8 cellular contexts compared by ENCODE assay signal in genomic region chr19:36849701-36850645, GRCh38. TPM values are rescaled to one million over a fixed set of nuclear protein-coding genes. Genes with fewer than 3 reads are reported as not detected.
DNase-seq lines count a peak whose midpoint lies in the region; ATAC-seq and TF ChIP-seq lines count a peak whose summit lies in the region.

No MANE protein-coding gene starts in this region.

- ATAC-seq in SK-N-SH treated with all-trans-retinoic acid at 6 μM for 48 hours (peak; percentile 98), thoracic aorta (ENCODE audit: insufficient number of reproducible peaks, low FRiP score, low read depth) (peak; percentile 87)
- ATAC-seq in activated naive CD8-positive, alpha-beta T cell treated with anti-CD3 and anti-CD28 coated beads, Interleukin-2, amount 10 ng/mL, durations not matched to agents 7 days and 5 days (ENCODE audit: low read depth), result peak; percentile 87

- POLR2A ChIA-PET in activated naive CD8-positive, alpha-beta T cell treated with anti-CD3 and anti-CD28 coated beads, Interleukin-2, amount 10 ng/mL, durations not matched to agents 7 days and 5 days (lab: Charles Lee), result interaction anchor here (0.6 to 3.8 kb wide), 24 partner anchors 8 to 930 kb away, joined by 3 to 75 read pairs (median 7); partner anchors contain the start of genes ZFP14, ZNF260, ZNF382 and ZNF383

- intact Hi-C loops in head of caudate nucleus (cut with DNase I), result loop anchor here (1.0 to 5.0 kb wide), 3 partner anchors 12 to 77 kb away; partner anchors contain the start of genes ZNF568, ZNF790, ZNF829 and ZNF850

- DNase-seq in GM03348 (ENCODE audit: low spot score) (peak; percentile 94), HCEC 1CT (peak; percentile 91), NAMALWA (ENCODE audit: low spot score) (peak; percentile 95), head of caudate nucleus (peak; percentile 84 to 98 (median 95)), osteocyte (ENCODE audit: extremely low spot score, unreplicated experiment) (peak; percentile 94), thoracic aorta (ENCODE audit: low spot score) (peak; percentile 80)
- DNase-seq in activated naive CD8-positive, alpha-beta T cell treated with anti-CD3 and anti-CD28 coated beads, Interleukin-2, amount 10 ng/mL, durations not matched to agents 7 days and 5 days, result peak; percentile 86

- peaks cover 7% of the 10 kb centered on the region for H3K9me3 ChIP-seq in thoracic aorta

- no peaks in the 10 kb centered on the region for H3K27me3 ChIP-seq in thoracic aorta (replicated peaks; ENCODE audit: insufficient read depth)

- peaks cover 13% of the 10 kb centered on the region for H3K9me3 Mint-ChIP-seq in activated naive CD8-positive, alpha-beta T cell treated with anti-CD3 and anti-CD28 coated beads, Interleukin-2, amount 10 ng/mL, durations not matched to agents 7 days and 5 days
- peaks cover 21% of the 10 kb centered on the region for H3K9me3 Mint-ChIP-seq in osteocyte (ENCODE audit: unreplicated experiment)

- no peak overlapping the region for H3K4me3 Mint-ChIP-seq in activated naive CD8-positive, alpha-beta T cell treated with anti-CD3 and anti-CD28 coated beads, Interleukin-2, amount 10 ng/mL, durations not matched to agents 7 days and 5 days
- no peak overlapping the region for H3K4me3 Mint-ChIP-seq in osteocyte (ENCODE audit: unreplicated experiment)

- H3K27ac ChIP-seq in thoracic aorta, result peak overlapping the region; percentile 65 to 91

- peak overlapping the region; percentile 97 for H3K4me3 ChIP-seq in thoracic aorta

- H3K4me1 ChIP-seq in thoracic aorta (ENCODE audit: control insufficient read depth in 1 of 2, low read depth in 2 of 2), result peaks cover 8 to 18% of the 10 kb centered on the region in 2 donors

- no peaks in the 10 kb centered on the region for H3K27me3 Mint-ChIP-seq in activated naive CD8-positive, alpha-beta T cell treated with anti-CD3 and anti-CD28 coated beads, Interleukin-2, amount 10 ng/mL, durations not matched to agents 7 days and 5 days
- no peaks in the 10 kb centered on the region for H3K27me3 Mint-ChIP-seq in osteocyte (ENCODE audit: unreplicated experiment)

- TF ChIP-seq CTCF in osteocyte (IDR thresholded peaks at IDR 0.05) (no peak), thoracic aorta (IDR thresholded peaks at IDR 0.05) (no peak)

- H3K36me3 ChIP-seq in thoracic aorta, result peaks cover 8% of the 10 kb centered on the region

- peaks cover 6% of the 10 kb centered on the region for H3K4me1 Mint-ChIP-seq in activated naive CD8-positive, alpha-beta T cell treated with anti-CD3 and anti-CD28 coated beads, Interleukin-2, amount 10 ng/mL, durations not matched to agents 7 days and 5 days
- H3K4me1 Mint-ChIP-seq in osteocyte (ENCODE audit: unreplicated experiment), result peaks cover 5% of the 10 kb centered on the region

- peaks cover 52% of the 10 kb centered on the region for H3K36me3 Mint-ChIP-seq in activated naive CD8-positive, alpha-beta T cell treated with anti-CD3 and anti-CD28 coated beads, Interleukin-2, amount 10 ng/mL, durations not matched to agents 7 days and 5 days
- H3K36me3 Mint-ChIP-seq in osteocyte (ENCODE audit: unreplicated experiment), result peaks cover 36% of the 10 kb centered on the region

- no peak overlapping the region for H3K27ac Mint-ChIP-seq in activated naive CD8-positive, alpha-beta T cell treated with anti-CD3 and anti-CD28 coated beads, Interleukin-2, amount 10 ng/mL, durations not matched to agents 7 days and 5 days
- no peak overlapping the region for H3K27ac Mint-ChIP-seq in osteocyte (ENCODE audit: unreplicated experiment)

TF ChIP-seq in SK-N-SH treated with all-trans-retinoic acid at 6 μM for 48 hours, 23 proteins besides CTCF, POLR2A, EP300 and RAD21:
- TF ChIP-seq ZNF8 (CRISPR knock-in tag; IDR thresholded peaks at IDR 0.05) (no peak), ZNF70 (CRISPR knock-in tag; IDR thresholded peaks at IDR 0.05) (no peak), TCF4 (CRISPR knock-in tag; IDR thresholded peaks at IDR 0.05; ENCODE audit: borderline replicate concordance) (no peak), TOX (CRISPR knock-in tag; IDR thresholded peaks at IDR 0.05; ENCODE audit: borderline replicate concordance) (no peak), CREB5 (CRISPR knock-in tag; IDR thresholded peaks at IDR 0.05; ENCODE audit: low read depth) (no peak), CSRNP3 (CRISPR knock-in tag; IDR thresholded peaks at IDR 0.05) (no peak)

RNA-seq across cellular contexts. Expression of gene ZNF345, which starts 0.7 kb away (rescaled TPM):
- total RNA-seq in activated naive CD8-positive, alpha-beta T cell treated with anti-CD3 and anti-CD28 coated beads, Interleukin-2, amount 10 ng/mL, durations not matched to agents 7 days and 5 days, result 10 to 100 TPM; 10.0 to 11.0 TPM
- total RNA-seq in osteocyte, result 10.0 and 11.6 TPM in 2 replicates
- 1 to 10 TPM; 5.7 to 9.7 TPM for total RNA-seq in thoracic aorta

RNA-seq across cellular contexts. Expression of gene ZNF790, which starts 11.8 kb away (rescaled TPM):
- total RNA-seq in activated naive CD8-positive, alpha-beta T cell treated with anti-CD3 and anti-CD28 coated beads, Interleukin-2, amount 10 ng/mL, durations not matched to agents 7 days and 5 days, result 10 to 100 TPM; 13.9 to 16.2 TPM
- 10.1 and 10.3 TPM in 2 replicates for total RNA-seq in osteocyte
- 1 to 10 TPM; 7.4 to 8.8 TPM for total RNA-seq in thoracic aorta

Comparison
In these comparisons a context has a peak if more than half of its experiments do, and no peak if none do; other contexts are left out.
1. Peak in every context shown above with its lines: DNase-seq, ATAC-seq, H3K4me3 ChIP-seq and H3K27ac ChIP-seq.